Comparison of ENCODE assay signal across 2 cellular contexts in genomic region chr18:35389095-35389618, GRCh38.
TF ChIP-seq lines count a peak whose summit lies in the region.

No MANE protein-coding gene starts in this region.

TF ChIP-seq in A549, 52 proteins besides CTCF, POLR2A, EP300 and RAD21:
- no peak for TF ChIP-seq FOXS1 (CRISPR knock-in tag; IDR thresholded peaks at IDR 0.05)
- no peak for TF ChIP-seq HMGXB4 (CRISPR knock-in tag; IDR thresholded peaks at IDR 0.05; ENCODE audit: borderline replicate concordance)
- TF ChIP-seq, protein P1, sequence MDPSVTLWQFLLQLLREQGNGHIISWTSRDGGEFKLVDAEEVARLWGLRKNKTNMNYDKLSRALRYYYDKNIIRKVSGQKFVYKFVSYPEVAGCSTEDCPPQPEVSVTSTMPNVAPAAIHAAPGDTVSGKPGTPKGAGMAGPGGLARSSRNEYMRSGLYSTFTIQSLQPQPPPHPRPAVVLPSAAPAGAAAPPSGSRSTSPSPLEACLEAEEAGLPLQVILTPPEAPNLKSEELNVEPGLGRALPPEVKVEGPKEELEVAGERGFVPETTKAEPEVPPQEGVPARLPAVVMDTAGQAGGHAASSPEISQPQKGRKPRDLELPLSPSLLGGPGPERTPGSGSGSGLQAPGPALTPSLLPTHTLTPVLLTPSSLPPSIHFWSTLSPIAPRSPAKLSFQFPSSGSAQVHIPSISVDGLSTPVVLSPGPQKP (IDR thresholded peaks at IDR 0.05; ENCODE audit: low read depth, low read length): no peak
- TF ChIP-seq PBX3 (IDR thresholded peaks at IDR 0.05): no peak
- no peak for TF ChIP-seq BHLHE40 (IDR thresholded peaks at IDR 0.05; ENCODE audit: low read depth, low read length)
- no peak for TF ChIP-seq EHMT2 (IDR thresholded peaks at IDR 0.05; ENCODE audit: low read depth)
- TF ChIP-seq SMC3 (IDR thresholded peaks at IDR 0.05): no peak
- no peak for TF ChIP-seq MAX (IDR thresholded peaks at IDR 0.05)
- TF ChIP-seq EHF (CRISPR knock-in tag; IDR thresholded peaks at IDR 0.05): no peak
- TF ChIP-seq PHF8 (IDR thresholded peaks at IDR 0.05; ENCODE audit: borderline replicate concordance, low read depth): no peak
- TF ChIP-seq HOXB5 (CRISPR knock-in tag; IDR thresholded peaks at IDR 0.05): no peak
- TF ChIP-seq FOSL2 (IDR thresholded peaks at IDR 0.05): no peak
- no peak for TF ChIP-seq FOSL2 (CRISPR knock-in tag; IDR thresholded peaks at IDR 0.05)
- TF ChIP-seq MAFK (IDR thresholded peaks at IDR 0.05; ENCODE audit: partially characterized antibody): no peak
- TF ChIP-seq BCL3 (IDR thresholded peaks at IDR 0.05): no peak
- no peak for TF ChIP-seq JUNB (IDR thresholded peaks at IDR 0.05)
- TF ChIP-seq HES2 (IDR thresholded peaks at IDR 0.05): no peak

TF ChIP-seq in endothelial cell of umbilical vein, 7 proteins besides CTCF, POLR2A, EP300 and RAD21:
- TF ChIP-seq FOS (IDR thresholded peaks at IDR 0.05; ENCODE audit: borderline replicate concordance, insufficient read depth, low read length) (no peak), JUN (IDR thresholded peaks at IDR 0.05; ENCODE audit: borderline replicate concordance, insufficient read depth, insufficient read length, low read depth) (no peak), EZH2 (IDR thresholded peaks at IDR 0.05; ENCODE audit: borderline replicate concordance, low read depth, low read length, severe bottlenecking) (no peak), GATA2 (IDR thresholded peaks at IDR 0.05; ENCODE audit: insufficient read depth, insufficient read length, low read depth, low read length) (no peak), MYC (IDR thresholded peaks at IDR 0.05; ENCODE audit: low read depth, low read length) (no peak), POLR2AphosphoS5 (IDR thresholded peaks at IDR 0.05; ENCODE audit: insufficient read depth, low read depth, low read length) (no peak), MAX (IDR thresholded peaks at IDR 0.05; ENCODE audit: insufficient read depth, insufficient read length) (no peak)
TF ChIP-seq in endothelial cell of umbilical vein: peak in this region for 0.
